Comparison of ENCODE assay signal across 10 cellular contexts in genomic region chr17:35537569-35538209, GRCh38. TPM values are rescaled to one million over a fixed set of nuclear protein-coding genes. Genes with fewer than 3 reads are reported as not detected.
A peak's percentile ranks its signal among the peaks of the same experiment; 100 is the strongest.
DNase-seq lines count a peak whose midpoint lies in the region; ATAC-seq, FAIRE-seq and TF ChIP-seq lines count a peak whose summit lies in the region.
"Had no signal": no experiment of that assay in that cellular context is flagged by ENCODE, and none has a peak within 500 bp of the region (broad histone marks: within the 10 kb centered on the region; RNA-seq: fewer than 3 reads in every experiment).

SLFN12L (minus strand) TSS chr17:35537678; CDS start chr17:35522364, 15,314 bp downstream.

- H3K4me2 ChIP-seq in DND-41 (ENCODE audit: insufficient read depth, low read length) (peak within 1 kb of the TSS; percentile 67), MM.1S (ENCODE audit: low read depth, low read length) (peak within 1 kb of the TSS; percentile 75), GM12878 (ENCODE audit: control insufficient read depth, insufficient read depth) (peak within 1 kb of the TSS; percentile 85), neuronal stem cell (ENCODE audit: insufficient read depth, low read length, poor library complexity, severe bottlenecking) (no peak within 1 kb of the TSS)

- TSS peak; percentile 54 for BruUV-seq in GM12878 (replicated peaks; lab: Mats Ljungman, UMichigan)

- TF ChIP-seq EP300 in GM12878 (IDR thresholded peaks at IDR 0.05; ENCODE audit: borderline replicate concordance in 1 of 2, control insufficient read depth in 1 of 2, low read depth in 2 of 2, low read length in 2 of 2) (peak in 1 of 2 experiments; percentile 38; a peak in 1 of 4 replicates), sigmoid colon (IDR thresholded peaks at IDR 0.05) (no peak)

- no peak within 1 kb of the TSS for H2BK12ac ChIP-seq in neuronal stem cell (ENCODE audit: low read length)

- POLR2A ChIA-PET in GM12878 (lab: Charles Lee), result interaction anchor here (0.5 to 2.7 kb wide), 12 partner anchors 10 to 225 kb away, joined by 3 to 12 read pairs (median 5); partner anchors contain the start of genes AP2B1, PEX12, SLFN11 and SLFN13

- peak within 1 kb of the TSS; percentile 96 for H3K27ac ChIP-seq in DND-41 (ENCODE audit: low read length)
- peak within 1 kb of the TSS; percentile 52; the same call in 1 of the 2 replicates for H3K27ac ChIP-seq in MM.1S (ENCODE audit: low read length)
- H3K27ac ChIP-seq in GM12878 (ENCODE audit: control insufficient read depth, insufficient read depth), result peak within 1 kb of the TSS; percentile 92
- no peak within 1 kb of the TSS for H3K27ac ChIP-seq in neuronal stem cell (replicated peaks; ENCODE audit: low read length)
- peak within 1 kb of the TSS in 2 of 4 donors; percentile 16 to 39 for H3K27ac ChIP-seq in sigmoid colon

- H2BK120ac ChIP-seq in neuronal stem cell (ENCODE audit: low read depth, low read length), result no peak within 1 kb of the TSS

- ATAC-seq in DND-41 (ENCODE audit: insufficient read depth, low read depth) (peak; percentile 69), GM12878 (peak; percentile 50), HG03095 (IDR thresholded peaks at IDR 0.05; ENCODE audit: unreplicated experiment) (no peak)

- CTCF ChIA-PET in GM12878 (lab: Yijun Ruan, JAX), result interaction anchor here (0.6 to 16.4 kb wide), 17 partner anchors 16 to 426 kb away, joined by 3 to 321 read pairs (median 5); partner anchors contain the start of genes PEX12, RAD51D, SLFN11 and SLFN13

- in situ Hi-C loops in GM12878 (cut with MboI), result loop anchor here (5.0 kb wide), 3 partner anchors 165 to 370 kb away; partner anchors contain the start of gene SLFN11

- peaks cover 74% of the 10 kb centered on the region for H3K79me2 ChIP-seq in DND-41 (ENCODE audit: insufficient read depth, low read length)
- H3K79me2 ChIP-seq in MM.1S (ENCODE audit: low read length), result no peaks in the 10 kb centered on the region
- peaks cover 71% of the 10 kb centered on the region for H3K79me2 ChIP-seq in GM12878 (ENCODE audit: control insufficient read depth, insufficient read depth, low read length)

- no peak within 1 kb of the TSS for H2AK5ac ChIP-seq in neuronal stem cell (ENCODE audit: low read depth, low read length)

- SMC1A ChIA-PET in GM12878 (lab: Charles Lee; ENCODE audit: uncharacterized antibody, unreplicated experiment), result interaction anchor here (0.5 to 12.6 kb wide), 24 partner anchors 7 to 556 kb away, joined by 3 to 251 read pairs (median 3); partner anchors contain the start of genes NLE1, PEX12, SLFN11 and SLFN13

- no peaks in the 10 kb centered on the region for H3K79me1 ChIP-seq in neuronal stem cell (ENCODE audit: low read depth, low read length)

- H3K18ac ChIP-seq in neuronal stem cell (ENCODE audit: low read length), result no peak within 1 kb of the TSS

- H2AFZ ChIP-seq in DND-41 (ENCODE audit: low read depth, low read length), result 0 out of 2 replicates have a peak within 1 kb of the TSS, but pooled peaks have one; percentile 9
- H2AFZ ChIP-seq in MM.1S (ENCODE audit: low read length), result peak within 1 kb of the TSS; percentile 51
- H2AFZ ChIP-seq in GM12878 (ENCODE audit: control insufficient read depth, low read depth, low read length), result peak within 1 kb of the TSS; percentile 40
- H2AFZ ChIP-seq in neuronal stem cell (ENCODE audit: low read length), result no peak within 1 kb of the TSS

- no peak within 1 kb of the TSS for H3K23ac ChIP-seq in neuronal stem cell (ENCODE audit: low read depth, low read length, poor library complexity)

- DNase-seq in DND-41, result peak; percentile 83
- DNase-seq in MM.1S, result peak; percentile 65
- DNase-seq in GM12878 (ENCODE audit: low read depth, low spot score), result no peak
- DNase-seq in neuronal stem cell (ENCODE audit: low spot score), result no peak
- DNase-seq in SK-N-DZ (ENCODE audit: low spot score), result no peak
- no peak for DNase-seq in sigmoid colon
- no peak for DNase-seq in NCI-H2196 (lab: John Stamatoyannopoulos, UW; ENCODE audit: unreplicated experiment)
- DNase-seq: MG63 had no signal

- H4K20me1 ChIP-seq in DND-41 (ENCODE audit: insufficient read depth, low read length), result peaks cover 8% of the 10 kb centered on the region
- H4K20me1 ChIP-seq in MM.1S (ENCODE audit: insufficient read depth, low read length), result no peaks in the 10 kb centered on the region
- no peaks in the 10 kb centered on the region for H4K20me1 ChIP-seq in GM12878 (ENCODE audit: control insufficient read depth, insufficient read depth)

- no peak within 1 kb of the TSS for H3K4ac ChIP-seq in neuronal stem cell (ENCODE audit: low read length)

- H2BK15ac ChIP-seq in neuronal stem cell (ENCODE audit: low read length), result peak within 1 kb of the TSS; percentile 21

- H3K36me3 ChIP-seq in DND-41 (ENCODE audit: insufficient read depth, low read length) (peaks cover 3% of the 10 kb centered on the region; the same call in 1 of the 2 replicates), MM.1S (replicated peaks; ENCODE audit: insufficient read depth, low read length) (no peaks in the 10 kb centered on the region), GM12878 (ENCODE audit: control insufficient read depth in 2 of 2, insufficient read depth in 2 of 2, low read length in 1 of 2) (no peaks in the 10 kb centered on the region), neuronal stem cell (replicated peaks in 1 of 2; ENCODE audit: control insufficient read depth in 2 of 2, insufficient read depth in 2 of 2, low read length in 2 of 2) (no peaks in the 10 kb centered on the region), sigmoid colon (no peaks in the 10 kb centered on the region)
- H3K36me3 ChIP-seq: MG63 had no signal

- H3K9me2 ChIP-seq in MM.1S (replicated peaks; ENCODE audit: insufficient read depth, low read length), result no peaks in the 10 kb centered on the region

- 0% methylated on average over 2 of the region's 2 CpGs for WGBS in GM12878 (ENCODE audit: insufficient coverage, insufficient replicate concordance, low lambda C conversion rate, missing lambda C conversion rate)
- no CpG with 5 or more reads among the region's 2 CpGs for WGBS in neuronal stem cell (ENCODE audit: extremely low coverage in 2 of 2, insufficient read length in 2 of 2, insufficient replicate concordance in 1 of 2), 2 donors
- 34 to 83% methylated on average over 2 of the region's 2 CpGs for WGBS in sigmoid colon, 2 donors

- TF ChIP-seq CTCF in DND-41 (IDR thresholded peaks at IDR 0.05; ENCODE audit: borderline replicate concordance, extremely low read depth, low read length, poor library complexity, severe bottlenecking) (no peak), MM.1S (IDR thresholded peaks at IDR 0.05; ENCODE audit: low read length) (no peak), GM12878 (IDR thresholded peaks at IDR 0.05 in 2 of 3, conservative IDR thresholded peaks at IDR 0.05 in 1 of 3; ENCODE audit: control insufficient read depth in 2 of 3, extremely low read depth in 1 of 3, insufficient read depth in 1 of 3, low read depth in 3 of 3, low read length in 3 of 3) (no peak), sigmoid colon (IDR thresholded peaks at IDR 0.05) (no peak)

- H3K27me3 ChIP-seq in DND-41 (ENCODE audit: insufficient read depth, low read length, poor library complexity) (no peaks in the 10 kb centered on the region), MM.1S (replicated peaks; ENCODE audit: insufficient read depth, low read length) (no peaks in the 10 kb centered on the region), GM12878 (replicated peaks in 1 of 2; ENCODE audit: control insufficient read depth in 2 of 2, insufficient read depth in 2 of 2, low read length in 1 of 2) (no peaks in the 10 kb centered on the region), neuronal stem cell (ENCODE audit: control insufficient read depth in 3 of 3, insufficient read depth in 3 of 3, low read depth in 1 of 3, low read length in 3 of 3) (peaks cover 0 to 27% (median 0%) of the 10 kb centered on the region in 3 experiments), sigmoid colon (no peaks in the 10 kb centered on the region)
- H3K27me3 ChIP-seq: MG63 had no signal

- H4K8ac ChIP-seq in neuronal stem cell (ENCODE audit: low read depth, low read length), result no peak within 1 kb of the TSS

- FAIRE-seq in GM12878 (lab: Jason Lieb, UNC), result no peak

- H4K91ac ChIP-seq in neuronal stem cell (ENCODE audit: low read depth, low read length, poor library complexity), result no peak within 1 kb of the TSS

- H3F3A ChIP-seq in MM.1S (ENCODE audit: insufficient read depth, low read length), result peaks cover 16% of the 10 kb centered on the region; the same call in 1 of the 2 replicates

- TF ChIP-seq POLR2A in GM12878 (IDR thresholded peaks at IDR 0.05; ENCODE audit: low read depth, low read length), result 0 out of 2 replicates have a peak, but pooled peaks have one; percentile 33
- no peak for TF ChIP-seq POLR2A in sigmoid colon (IDR thresholded peaks at IDR 0.05)

- no peak within 1 kb of the TSS for H3K14ac ChIP-seq in neuronal stem cell (ENCODE audit: low read length)

- no peaks in the 10 kb centered on the region for H3K9me3 ChIP-seq in DND-41 (ENCODE audit: insufficient read depth, low read length, severe bottlenecking)
- no peaks in the 10 kb centered on the region for H3K9me3 ChIP-seq in MM.1S (replicated peaks; ENCODE audit: insufficient read depth, low read length)
- no peaks in the 10 kb centered on the region for H3K9me3 ChIP-seq in GM12878 (replicated peaks; ENCODE audit: control insufficient read depth, insufficient read depth, low read length)
- no peaks in the 10 kb centered on the region for H3K9me3 ChIP-seq in neuronal stem cell (replicated peaks in 1 of 2; ENCODE audit: control insufficient read depth in 2 of 2, insufficient read depth in 1 of 2, low read depth in 1 of 2, low read length in 2 of 2)
- no peaks in the 10 kb centered on the region for H3K9me3 ChIP-seq in sigmoid colon
- H3K9me3 ChIP-seq: MG63 had no signal

- H3K4me1 ChIP-seq in DND-41 (ENCODE audit: insufficient read depth, low read length) (peaks cover 95% of the 10 kb centered on the region), MM.1S (ENCODE audit: low read length) (peaks cover 27% of the 10 kb centered on the region), GM12878 (ENCODE audit: control insufficient read depth, insufficient read depth, low read length) (peaks cover 23% of the 10 kb centered on the region), neuronal stem cell (ENCODE audit: control insufficient read depth in 2 of 2, insufficient read depth in 1 of 2, low read depth in 1 of 2, low read length in 2 of 2) (no peaks in the 10 kb centered on the region), sigmoid colon (peaks cover 0 to 22% (median 0%) of the 10 kb centered on the region in 4 donors)

- H2BK5ac ChIP-seq in neuronal stem cell (ENCODE audit: low read length), result no peak within 1 kb of the TSS

- TF ChIP-seq RAD21 in GM12878 (IDR thresholded peaks at IDR 0.05; ENCODE audit: insufficient read depth, low read depth, low read length), result no peak

- intact Hi-C loops in GM12878 (cut with micrococcal nuclease; ENCODE audit: unreplicated experiment) (loop anchor here (2.0 to 10.0 kb wide), 4 partner anchors 89 to 393 kb away; partner anchors contain the start of genes NLE1, SLFN12, SLFN13 and SLFN5), sigmoid colon (cut with DNase I) (loop anchor here (2.0 to 10.0 kb wide), 5 partner anchors 105 to 367 kb away; partner anchors contain the start of genes SLFN11 and SLFN12)

- RAD21 ChIA-PET in GM12878 (lab: Charles Lee; ENCODE audit: unreplicated experiment), result interaction anchor here (0.6 to 8.2 kb wide), 15 partner anchors 10 to 455 kb away, joined by 3 to 171 read pairs (median 5); partner anchors contain the start of genes PEX12, RAD51D, SLFN11 and SLFN13

- H3K4me3 ChIP-seq in DND-41 (ENCODE audit: low read depth in 1 of 2, low read length in 2 of 2), result peak within 1 kb of the TSS; percentile 26 to 58
- H3K4me3 ChIP-seq in MM.1S (ENCODE audit: low read length), result peak within 1 kb of the TSS; percentile 8; the same call in 1 of the 2 replicates
- peak within 1 kb of the TSS; percentile 81 for H3K4me3 ChIP-seq in GM12878
- no peak within 1 kb of the TSS for H3K4me3 ChIP-seq in neuronal stem cell (ENCODE audit: low read length in 2 of 2)
- no peak within 1 kb of the TSS for H3K4me3 ChIP-seq in sigmoid colon
- H3K4me3 ChIP-seq: MG63 had no signal

- H3K9ac ChIP-seq in DND-41 (ENCODE audit: low read depth, low read length), result peak within 1 kb of the TSS; percentile 77
- H3K9ac ChIP-seq in MM.1S (ENCODE audit: low read length), result peak within 1 kb of the TSS; percentile 2; the same call in 1 of the 2 replicates
- H3K9ac ChIP-seq in GM12878 (ENCODE audit: control insufficient read depth, insufficient read depth, low read length), result peak within 1 kb of the TSS; percentile 80
- no peak within 1 kb of the TSS for H3K9ac ChIP-seq in neuronal stem cell (ENCODE audit: low read depth, low read length, poor library complexity)

RNA-seq across cellular contexts. Expression of gene SLFN12L, which starts in this region (rescaled TPM):
- total RNA-seq in GM12878 (2013; cell fraction: nucleolus; rRNA removed), result 39.1 and 45.9 TPM in 2 replicates
- total RNA-seq in GM12878 (2014; rRNA removed) (12.0 and 15.6 TPM in 2 replicates), GM12878 (2014; rRNA removed; fragmentation: Illumina TruSeq; extraction: Trizol) (15.2 and 16.6 TPM in 2 replicates), GM12878 (2021) (10.4 and 11.9 TPM in 2 replicates), sigmoid colon (1 to 10 TPM in 1 of 4 donors, under 1 TPM in 3; 0.27 to 1.2 (median 0.63) TPM)
- polyA plus RNA-seq in GM12878 (2011; ENCODE audit: low read depth), result 3.4 TPM
- polyA plus RNA-seq in GM12878 (2011; rRNA removed) (21.3 and 28.3 TPM in 2 replicates), GM12878 (2014; fragmentation: Illumina TruSeq; extraction: Trizol) (8.3 and 8.8 TPM in 2 replicates), GM12878 (2014; fragmentation: Nextera tagmentation; extraction: Ambion mirVana) (1 to 10 TPM; 1.0 to 2.5 TPM), GM12878 (2014; rRNA removed) (9.2 and 11.8 TPM in 2 replicates), GM12878 (2016; fragmentation: Nextera tagmentation; extraction: Ambion mirVana) (1 to 10 TPM; 4.8 to 4.9 TPM), sigmoid colon (1 to 10 TPM in 1 of 3 donors, not detected in 2; 1.9 TPM)
- 11.8 and 12.2 TPM in 2 replicates for polyA plus RNA-seq in GM12878 (2011; cell fraction: cytosol; rRNA removed)
- polyA plus RNA-seq in GM12878 (2011; cell fraction: nucleus; rRNA removed), result 28.7 and 34.1 TPM in 2 replicates
- 3.9 and 5.5 TPM in 2 replicates for polyA plus RNA-seq in GM12878 (2012)
- 49.7 and 52.6 TPM in 2 replicates for polyA minus RNA-seq in GM12878 (2011; rRNA and poly(A)+ RNA removed)
- 13.9 and 18.2 TPM in 2 replicates for polyA minus RNA-seq in GM12878 (2011; cell fraction: cytosol; rRNA and poly(A)+ RNA removed)
- 41.8 and 59.0 TPM in 2 replicates for polyA minus RNA-seq in GM12878 (2011; cell fraction: nucleus; rRNA and poly(A)+ RNA removed)
- not detected for polyA plus RNA-seq in neuronal stem cell (2013, experiment 1 of 2)
- polyA plus RNA-seq in neuronal stem cell (2013, experiment 2 of 2), result not detected
- polyA plus RNA-seq in SK-N-DZ (2014; cell fraction: cytosol; rRNA removed), result not detected in 2 replicates
- polyA plus RNA-seq in SK-N-DZ (2014; cell fraction: nucleus; rRNA removed), result 0.13 TPM in 1 of 2 replicates, not detected in the other
- total RNA-seq: SK-MEL-5 had no signal

Comparison
In these comparisons a context has a peak if more than half of its experiments do, and no peak if none do; other contexts are left out.
1. RNA of gene SLFN12L (total RNA-seq): 10.4 to 45.9 TPM in GM12878; 0.27 to 1.2 TPM in sigmoid colon; every median in the first group is over 4 times any median in the second.
2. DNase-seq: peak in DND-41 (single experiment) and MM.1S (single experiment); none in GM12878 (single experiment), neuronal stem cell (single experiment), SK-N-DZ (single experiment), sigmoid colon (single experiment) and NCI-H2196 (single experiment).
3. H3K4me3 ChIP-seq: peak in DND-41 (2 of 2), MM.1S (single experiment) and GM12878 (single experiment); none in neuronal stem cell (0 of 2) and sigmoid colon (0 of 4).